20 cellular contexts compared by ENCODE assay signal in the genomic region with DNA sequence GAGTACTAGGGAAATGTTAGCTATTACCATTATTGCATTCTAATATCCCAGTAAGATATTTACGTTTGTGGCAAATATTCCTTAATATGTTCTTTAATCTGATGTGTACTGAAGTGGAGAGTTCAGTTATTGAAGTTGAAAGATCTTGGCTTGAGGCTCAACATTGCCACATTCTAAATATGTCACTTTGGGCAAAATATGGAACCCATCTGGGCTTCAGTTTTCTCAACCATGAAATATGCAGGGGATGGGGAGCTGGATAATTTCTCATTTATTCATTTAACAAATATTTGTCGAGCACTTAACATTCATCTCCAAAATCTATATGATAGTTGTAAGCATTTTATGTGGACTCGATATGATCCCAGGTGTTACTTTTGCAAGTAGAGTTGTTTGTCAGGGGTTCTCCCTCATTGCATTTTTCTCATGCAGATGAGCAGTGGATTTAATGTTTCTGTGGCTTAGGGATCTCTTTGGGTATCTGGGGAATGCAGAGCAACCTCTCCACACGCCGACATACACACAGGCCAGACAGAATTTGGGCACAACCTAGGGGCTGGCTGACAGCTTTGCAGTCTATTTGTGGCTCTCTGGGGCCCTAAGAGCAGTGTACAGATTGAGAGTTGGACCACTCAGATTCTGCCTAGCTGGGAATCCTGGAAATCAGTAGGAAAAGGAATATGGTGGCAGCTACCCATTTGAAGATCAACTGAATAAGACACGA.
"Had no signal": no experiment of that assay in that cellular context is flagged by ENCODE, and none has a peak within 500 bp of the region (broad histone marks: within the 10 kb centered on the region; RNA-seq: fewer than 3 reads in every experiment).

No MANE protein-coding gene starts in this region.

- H3K4me3 ChIP-seq: adrenal gland, left lung, lung, pancreas, psoas muscle, right atrium auricular region, upper lobe of left lung had no signal

- H3K36me3 ChIP-seq: adrenal gland, left lung, pancreas, right atrium auricular region, upper lobe of left lung had no signal

- H3K27me3 ChIP-seq: adrenal gland, left lung, pancreas, right atrium auricular region, upper lobe of left lung had no signal

- H3K27ac ChIP-seq: adrenal gland, left lung, pancreas, psoas muscle, right atrium auricular region, upper lobe of left lung had no signal

- H3K9me3 ChIP-seq: adrenal gland, left lung, pancreas, psoas muscle, right atrium auricular region, upper lobe of left lung had no signal

- DNase-seq: activated B cell treated with CpG ODN at 0.5 μM for 24 hours; activated CD4-positive, alpha-beta T cell treated with anti-CD3 and anti-CD28 coated beads for 36 hours; activated CD4-positive, alpha-beta T cell treated with anti-CD3 and anti-CD28 coated beads, Interleukin-2, amount 50 U/mL, for 4 hours; activated CD8-positive, alpha-beta memory T cell treated with anti-CD3 and anti-CD28 coated beads, Interleukin-2, amount 50 U/mL, for 48 hours; activated naive CD4-positive, alpha-beta T cell; activated T-cell treated with anti-CD3 and anti-CD28 coated beads, Interleukin-2, amount 50 U/mL, for 4 hours; adrenal gland; cortex of kidney; hippocampal formation; kidney glomerular epithelial cell; left lung; natural killer cell; pancreas; psoas muscle; stimulated activated CD4-positive, alpha-beta T cell treated with anti-CD3 and anti-CD28 coated beads, Interleukin-4, amount 100 ng/mL, for 24 hours; stimulated activated naive CD8-positive, alpha-beta T cell treated with anti-CD3 and anti-CD28 coated beads, Interleukin-15, Interleukin-2, amounts not matched to agents 100 U/mL and 50 U/mL, for 24 hours; T1000; upper lobe of left lung had no signal

- H3K4me1 ChIP-seq: left lung, pancreas, psoas muscle, right atrium auricular region, upper lobe of left lung had no signal
